In genomic region chr15:56371495-56372147, GRCh38 we compare ENCODE assay signal across 10 cellular contexts. TPM values are rescaled to one million over a fixed set of nuclear protein-coding genes. Genes with fewer than 3 reads are reported as not detected.
DNase-seq lines count a peak whose midpoint lies in the region; ATAC-seq and TF ChIP-seq lines count a peak whose summit lies in the region.
"Had no signal": no experiment of that assay in that cellular context is flagged by ENCODE, and none has a peak within 500 bp of the region (broad histone marks: within the 10 kb centered on the region; RNA-seq: fewer than 3 reads in every experiment).

No MANE protein-coding gene starts in this region.

- TF ChIP-seq CTCF in WTC11 (IDR thresholded peaks at IDR 0.05): no peak
- no peak for TF ChIP-seq CTCF in psoas muscle (IDR thresholded peaks at IDR 0.05)
- no peak for TF ChIP-seq CTCF in esophagus squamous epithelium (IDR thresholded peaks at IDR 0.05)

- no peak overlapping the region for H3K4me3 ChIP-seq in psoas muscle
- H3K4me3 ChIP-seq in esophagus squamous epithelium: no peak overlapping the region
- H3K4me3 ChIP-seq: ovary had no signal

- peaks cover 16% of the 10 kb centered on the region for H3K4me1 Mint-ChIP-seq in WTC11
- H3K4me1 Mint-ChIP-seq: activated CD4-positive, alpha-beta T cell treated with anti-CD3 and anti-CD28 coated beads, Interleukin-2, amount 10 ng/mL, durations not matched to agents 24 days and 14 days had no signal

- H3K36me3 ChIP-seq in psoas muscle (ENCODE audit: insufficient read depth in 1 of 2, low read depth in 1 of 2) (no peaks in the 10 kb centered on the region), esophagus squamous epithelium (no peaks in the 10 kb centered on the region)
- H3K36me3 ChIP-seq: ovary had no signal

- peaks cover 6% of the 10 kb centered on the region for H3K9me3 Mint-ChIP-seq in WTC11
- H3K9me3 Mint-ChIP-seq: activated CD4-positive, alpha-beta T cell treated with anti-CD3 and anti-CD28 coated beads, Interleukin-2, amount 10 ng/mL, durations not matched to agents 24 days and 14 days had no signal

- peaks cover 6% of the 10 kb centered on the region for H3K36me3 Mint-ChIP-seq in WTC11

- peak overlapping the region; percentile 31; the same call in 1 of the 2 replicates for H3K27ac Mint-ChIP-seq in WTC11
- H3K27ac Mint-ChIP-seq: activated CD4-positive, alpha-beta T cell treated with anti-CD3 and anti-CD28 coated beads, Interleukin-2, amount 10 ng/mL, durations not matched to agents 24 days and 14 days had no signal

- DNase-seq in WTC11 (ENCODE audit: low spot score) (no peak), psoas muscle (no peak), HT-29 (ENCODE audit: low spot score) (no peak), esophagus squamous epithelium (lab: John Stamatoyannopoulos, UW) (no peak), COLO668 (lab: John Stamatoyannopoulos, UW; ENCODE audit: unreplicated experiment) (no peak)
- DNase-seq: activated CD4-positive, alpha-beta T cell treated with anti-CD3 and anti-CD28 coated beads, Interleukin-2, amount 10 ng/mL, durations not matched to agents 24 days and 14 days; ovary had no signal

- TF ChIP-seq POLR2A in esophagus squamous epithelium (IDR thresholded peaks at IDR 0.05): no peak

- CTCF ChIA-PET in WTC11 (lab: Charles Lee): interaction anchor here (1.4 kb wide), 1 partner anchor 126 kb away, joined by 5 read pairs; no protein-coding TSS in a partner anchor

- WGBS in psoas muscle, 3 donors: 87 to 95% (median 92%) methylated on average over 2 of the region's 2 CpGs
- WGBS in esophagus squamous epithelium, 2 donors: 17 to 18% methylated on average over 2 of the region's 2 CpGs

- intact Hi-C loops in psoas muscle (cut with DNase I): no loop called here
- intact Hi-C loops in esophagus squamous epithelium (cut with DNase I): no loop called here

- H3K27me3 ChIP-seq in psoas muscle (ENCODE audit: insufficient read depth in 3 of 3, low read length in 2 of 3) (no peaks in the 10 kb centered on the region), esophagus squamous epithelium (no peaks in the 10 kb centered on the region)
- H3K27me3 ChIP-seq: ovary had no signal

- no peaks in the 10 kb centered on the region for H3K4me1 ChIP-seq in psoas muscle
- peaks cover 0 to 24% (median 7%) of the 10 kb centered on the region in 3 donors for H3K4me1 ChIP-seq in esophagus squamous epithelium

- H3K27ac ChIP-seq in psoas muscle (no peak overlapping the region), esophagus squamous epithelium (peak overlapping the region in 2 of 4 donors; percentile 25 to 35)
- H3K27ac ChIP-seq: ovary had no signal

- no peak overlapping the region for H3K4me3 Mint-ChIP-seq in WTC11
- H3K4me3 Mint-ChIP-seq: activated CD4-positive, alpha-beta T cell treated with anti-CD3 and anti-CD28 coated beads, Interleukin-2, amount 10 ng/mL, durations not matched to agents 24 days and 14 days had no signal

- ATAC-seq in GM18499 (IDR thresholded peaks at IDR 0.05; ENCODE audit: insufficient read depth, unreplicated experiment): peak; percentile 89
- ATAC-seq in GM19463 (IDR thresholded peaks at IDR 0.05; ENCODE audit: unreplicated experiment): peak; percentile 93
- ATAC-seq in HG03060 (IDR thresholded peaks at IDR 0.05; ENCODE audit: low read depth, unreplicated experiment): peak; percentile 78
- no peak for ATAC-seq in WTC11
- ATAC-seq in psoas muscle: no peak

- H3K9me3 ChIP-seq in psoas muscle (no peaks in the 10 kb centered on the region), esophagus squamous epithelium (no peaks in the 10 kb centered on the region)
- H3K9me3 ChIP-seq: ovary had no signal

- no peaks in the 10 kb centered on the region for H3K27me3 Mint-ChIP-seq in WTC11 (ENCODE audit: low read depth)

- POLR2A ChIA-PET in WTC11 (lab: Charles Lee): no interaction called here

TF ChIP-seq in WTC11, 78 proteins besides CTCF, POLR2A, EP300 and RAD21:
- TF ChIP-seq, protein P1, sequence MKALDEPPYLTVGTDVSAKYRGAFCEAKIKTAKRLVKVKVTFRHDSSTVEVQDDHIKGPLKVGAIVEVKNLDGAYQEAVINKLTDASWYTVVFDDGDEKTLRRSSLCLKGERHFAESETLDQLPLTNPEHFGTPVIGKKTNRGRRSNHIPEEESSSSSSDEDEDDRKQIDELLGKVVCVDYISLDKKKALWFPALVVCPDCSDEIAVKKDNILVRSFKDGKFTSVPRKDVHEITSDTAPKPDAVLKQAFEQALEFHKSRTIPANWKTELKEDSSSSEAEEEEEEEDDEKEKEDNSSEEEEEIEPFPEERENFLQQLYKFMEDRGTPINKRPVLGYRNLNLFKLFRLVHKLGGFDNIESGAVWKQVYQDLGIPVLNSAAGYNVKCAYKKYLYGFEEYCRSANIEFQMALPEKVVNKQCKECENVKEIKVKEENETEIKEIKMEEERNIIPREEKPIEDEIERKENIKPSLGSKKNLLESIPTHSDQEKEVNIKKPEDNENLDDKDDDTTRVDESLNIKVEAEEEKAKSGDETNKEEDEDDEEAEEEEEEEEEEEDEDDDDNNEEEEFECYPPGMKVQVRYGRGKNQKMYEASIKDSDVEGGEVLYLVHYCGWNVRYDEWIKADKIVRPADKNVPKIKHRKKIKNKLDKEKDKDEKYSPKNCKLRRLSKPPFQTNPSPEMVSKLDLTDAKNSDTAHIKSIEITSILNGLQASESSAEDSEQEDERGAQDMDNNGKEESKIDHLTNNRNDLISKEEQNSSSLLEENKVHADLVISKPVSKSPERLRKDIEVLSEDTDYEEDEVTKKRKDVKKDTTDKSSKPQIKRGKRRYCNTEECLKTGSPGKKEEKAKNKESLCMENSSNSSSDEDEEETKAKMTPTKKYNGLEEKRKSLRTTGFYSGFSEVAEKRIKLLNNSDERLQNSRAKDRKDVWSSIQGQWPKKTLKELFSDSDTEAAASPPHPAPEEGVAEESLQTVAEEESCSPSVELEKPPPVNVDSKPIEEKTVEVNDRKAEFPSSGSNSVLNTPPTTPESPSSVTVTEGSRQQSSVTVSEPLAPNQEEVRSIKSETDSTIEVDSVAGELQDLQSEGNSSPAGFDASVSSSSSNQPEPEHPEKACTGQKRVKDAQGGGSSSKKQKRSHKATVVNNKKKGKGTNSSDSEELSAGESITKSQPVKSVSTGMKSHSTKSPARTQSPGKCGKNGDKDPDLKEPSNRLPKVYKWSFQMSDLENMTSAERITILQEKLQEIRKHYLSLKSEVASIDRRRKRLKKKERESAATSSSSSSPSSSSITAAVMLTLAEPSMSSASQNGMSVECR (CRISPR knock-in tag; IDR thresholded peaks at IDR 0.05; ENCODE audit: borderline replicate concordance): no peak
- TF ChIP-seq, protein P2, sequence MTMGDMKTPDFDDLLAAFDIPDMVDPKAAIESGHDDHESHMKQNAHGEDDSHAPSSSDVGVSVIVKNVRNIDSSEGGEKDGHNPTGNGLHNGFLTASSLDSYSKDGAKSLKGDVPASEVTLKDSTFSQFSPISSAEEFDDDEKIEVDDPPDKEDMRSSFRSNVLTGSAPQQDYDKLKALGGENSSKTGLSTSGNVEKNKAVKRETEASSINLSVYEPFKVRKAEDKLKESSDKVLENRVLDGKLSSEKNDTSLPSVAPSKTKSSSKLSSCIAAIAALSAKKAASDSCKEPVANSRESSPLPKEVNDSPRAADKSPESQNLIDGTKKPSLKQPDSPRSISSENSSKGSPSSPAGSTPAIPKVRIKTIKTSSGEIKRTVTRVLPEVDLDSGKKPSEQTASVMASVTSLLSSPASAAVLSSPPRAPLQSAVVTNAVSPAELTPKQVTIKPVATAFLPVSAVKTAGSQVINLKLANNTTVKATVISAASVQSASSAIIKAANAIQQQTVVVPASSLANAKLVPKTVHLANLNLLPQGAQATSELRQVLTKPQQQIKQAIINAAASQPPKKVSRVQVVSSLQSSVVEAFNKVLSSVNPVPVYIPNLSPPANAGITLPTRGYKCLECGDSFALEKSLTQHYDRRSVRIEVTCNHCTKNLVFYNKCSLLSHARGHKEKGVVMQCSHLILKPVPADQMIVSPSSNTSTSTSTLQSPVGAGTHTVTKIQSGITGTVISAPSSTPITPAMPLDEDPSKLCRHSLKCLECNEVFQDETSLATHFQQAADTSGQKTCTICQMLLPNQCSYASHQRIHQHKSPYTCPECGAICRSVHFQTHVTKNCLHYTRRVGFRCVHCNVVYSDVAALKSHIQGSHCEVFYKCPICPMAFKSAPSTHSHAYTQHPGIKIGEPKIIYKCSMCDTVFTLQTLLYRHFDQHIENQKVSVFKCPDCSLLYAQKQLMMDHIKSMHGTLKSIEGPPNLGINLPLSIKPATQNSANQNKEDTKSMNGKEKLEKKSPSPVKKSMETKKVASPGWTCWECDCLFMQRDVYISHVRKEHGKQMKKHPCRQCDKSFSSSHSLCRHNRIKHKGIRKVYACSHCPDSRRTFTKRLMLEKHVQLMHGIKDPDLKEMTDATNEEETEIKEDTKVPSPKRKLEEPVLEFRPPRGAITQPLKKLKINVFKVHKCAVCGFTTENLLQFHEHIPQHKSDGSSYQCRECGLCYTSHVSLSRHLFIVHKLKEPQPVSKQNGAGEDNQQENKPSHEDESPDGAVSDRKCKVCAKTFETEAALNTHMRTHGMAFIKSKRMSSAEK (CRISPR knock-in tag; IDR thresholded peaks at IDR 0.05; ENCODE audit: borderline replicate concordance): no peak
- no peak for TF ChIP-seq GTF2I (CRISPR knock-in tag; conservative IDR thresholded peaks at IDR 0.05)
- no peak for TF ChIP-seq RELA (CRISPR knock-in tag; IDR thresholded peaks at IDR 0.05; ENCODE audit: borderline replicate concordance)
- TF ChIP-seq NFATC4 (CRISPR knock-in tag; IDR thresholded peaks at IDR 0.05): no peak
- TF ChIP-seq NR1H2 (CRISPR knock-in tag; IDR thresholded peaks at IDR 0.05): no peak
- TF ChIP-seq, protein P3, sequence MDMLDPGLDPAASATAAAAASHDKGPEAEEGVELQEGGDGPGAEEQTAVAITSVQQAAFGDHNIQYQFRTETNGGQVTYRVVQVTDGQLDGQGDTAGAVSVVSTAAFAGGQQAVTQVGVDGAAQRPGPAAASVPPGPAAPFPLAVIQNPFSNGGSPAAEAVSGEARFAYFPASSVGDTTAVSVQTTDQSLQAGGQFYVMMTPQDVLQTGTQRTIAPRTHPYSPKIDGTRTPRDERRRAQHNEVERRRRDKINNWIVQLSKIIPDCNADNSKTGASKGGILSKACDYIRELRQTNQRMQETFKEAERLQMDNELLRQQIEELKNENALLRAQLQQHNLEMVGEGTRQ (CRISPR knock-in tag; IDR thresholded peaks at IDR 0.05): no peak
- TF ChIP-seq ESRRA (CRISPR knock-in tag; IDR thresholded peaks at IDR 0.05; ENCODE audit: borderline replicate concordance): no peak

RNA-seq across cellular contexts. Expression of gene TEX9, which starts 6.4 kb away (rescaled TPM):
- 10.2 to 12.2 TPM (median 11.1 TPM) in 3 replicates for total RNA-seq in WTC11 (2021)
- under 1 TPM; 0.32 to 0.73 (median 0.36) TPM for total RNA-seq in psoas muscle
- polyA plus RNA-seq in psoas muscle: under 1 TPM in 2 of 3 donors, not detected in 1; 0.09 to 0.12 TPM
- total RNA-seq in HT-29 (2014; rRNA removed; shearing (Covaris generic)): 1.2 and 3.6 TPM in 2 replicates
- total RNA-seq in esophagus squamous epithelium: 10 to 100 TPM in 1 of 4 donors, 1 to 10 TPM in 3; 4.3 to 18.0 (median 7.9) TPM

Comparison
In these comparisons a context has a peak if more than half of its experiments do, and no peak if none do; other contexts are left out.
1. ATAC-seq: peak in GM18499 (single experiment), GM19463 (single experiment) and HG03060 (single experiment); none in WTC11 (single experiment) and psoas muscle (0 of 4).